1 cellular context compared by ENCODE assay signal in genomic region chr17:42275527-42276358, GRCh38.
TF ChIP-seq lines count a peak whose summit lies in the region.

No MANE protein-coding gene starts in this region.

TF ChIP-seq in endothelial cell of umbilical vein, 7 proteins besides CTCF, POLR2A, EP300 and RAD21 (continued from another document):
- TF ChIP-seq POLR2AphosphoS5 (IDR thresholded peaks at IDR 0.05; ENCODE audit: insufficient read depth, low read depth, low read length): peak; percentile 75
